Comparison of ENCODE assay signal across 8 cellular contexts in the genomic region with DNA sequence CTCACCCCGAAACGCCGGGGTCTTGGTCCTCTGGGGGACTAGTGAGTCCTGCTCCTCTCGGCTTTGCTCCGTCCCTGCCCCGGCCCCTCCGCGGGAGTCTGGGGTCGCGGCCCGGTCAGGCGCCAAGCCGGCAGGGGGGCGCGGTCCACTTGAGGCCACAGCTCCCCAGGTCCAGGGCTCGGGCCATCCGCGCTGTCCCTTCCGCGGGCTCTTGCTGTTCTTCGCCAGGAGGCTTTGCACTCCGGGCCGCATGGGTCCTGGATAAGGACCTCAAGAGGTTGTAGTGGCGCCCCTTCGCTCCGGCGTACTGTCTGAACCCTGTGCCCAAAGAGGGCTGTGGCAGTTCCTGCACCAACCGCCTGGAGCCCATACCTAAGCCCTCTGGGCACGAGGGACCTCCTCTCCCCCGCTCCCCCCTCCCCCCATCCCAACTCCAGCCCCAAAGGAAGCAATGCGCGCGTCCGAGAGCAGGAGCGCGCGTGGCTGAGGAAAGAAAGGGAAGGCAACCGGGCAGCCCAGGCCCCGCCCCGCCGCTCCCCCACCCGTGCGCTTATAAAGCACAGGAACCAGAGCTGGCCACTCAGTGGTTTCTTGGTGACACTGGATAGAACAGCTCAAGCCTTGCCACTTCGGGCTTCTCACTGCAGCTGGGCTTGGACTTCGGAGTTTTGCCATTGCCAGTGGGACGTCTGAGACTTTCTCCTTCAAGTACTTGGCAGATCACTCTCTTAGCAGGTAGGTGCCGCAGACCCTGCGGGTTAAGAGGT. TPM values are rescaled to one million over a fixed set of nuclear protein-coding genes. Genes with fewer than 3 reads are reported as not detected.
DNase-seq lines count a peak whose midpoint lies in the region; ATAC-seq and TF ChIP-seq lines count a peak whose summit lies in the region.

A gene with protein sequence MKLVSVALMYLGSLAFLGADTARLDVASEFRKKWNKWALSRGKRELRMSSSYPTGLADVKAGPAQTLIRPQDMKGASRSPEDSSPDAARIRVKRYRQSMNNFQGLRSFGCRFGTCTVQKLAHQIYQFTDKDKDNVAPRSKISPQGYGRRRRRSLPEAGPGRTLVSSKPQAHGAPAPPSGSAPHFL (plus strand): TSS at position 579 of the 767 bp plus-strand sequence. CDS start 628 bp downstream, outside the sequence.

- H3K9me3 Mint-ChIP-seq in MCF 10A (ENCODE audit: unreplicated experiment) = no peaks in the 10 kb centered on the region

- peak within 1 kb of the TSS; percentile 90 for H3K27ac Mint-ChIP-seq in MCF 10A (ENCODE audit: low read depth, unreplicated experiment)

- H3K4me1 ChIP-seq in iPS DF 6.9 (ENCODE audit: control insufficient read depth, insufficient read depth, low read length) (peaks cover 6% of the 10 kb centered on the region; the same call in 1 of the 2 replicates), rectal smooth muscle tissue (ENCODE audit: control insufficient read depth, insufficient read depth, low read length) (peaks cover 16% of the 10 kb centered on the region)

- POLR2A ChIA-PET in RWPE1 (lab: Yijun Ruan, JAX; ENCODE audit: low non-redundant PET) (interaction anchor here (0.6 to 1.8 kb wide), 7 partner anchors 14 to 731 kb away, joined by 3 to 6 read pairs (median 4); partner anchors contain the start of gene WEE1), MCF 10A (lab: Yijun Ruan, JAX) (interaction anchor here (0.6 to 10.8 kb wide), 55 partner anchors 9 to 1775 kb away, joined by 3 to 217 read pairs (median 6); partner anchors contain the start of genes CTR9, RNF141, SBF2 and ZNF143)

- BruUV-seq in MCF 10A (replicated peaks; lab: Mats Ljungman, UMichigan) = no TSS peak

- H3K27ac ChIP-seq in RWPE1 (peak within 1 kb of the TSS; percentile 94), iPS DF 6.9 (ENCODE audit: low read length) (no peak within 1 kb of the TSS), rectal smooth muscle tissue (ENCODE audit: low read depth, low read length) (peak within 1 kb of the TSS; percentile 82)

- TF ChIP-seq CTCF in RWPE1 (conservative IDR thresholded peaks at IDR 0.05; ENCODE audit: low read depth) (peak; percentile 72), MCF 10A (IDR thresholded peaks at IDR 0.05; ENCODE audit: unreplicated experiment) (peak; percentile 76)

- peak within 1 kb of the TSS; percentile 79 for H3K4me3 Mint-ChIP-seq in MCF 10A (ENCODE audit: unreplicated experiment)

- intact Hi-C loops in MCF 10A (cut with micrococcal nuclease) = loop anchor here (2.0 to 5.0 kb wide), 4 partner anchors 124 to 842 kb away; partner anchors contain the start of gene ZNF143

- peaks cover 41% of the 10 kb centered on the region for H3K4me1 Mint-ChIP-seq in MCF 10A (ENCODE audit: insufficient read depth, unreplicated experiment)

- H3K36me3 ChIP-seq in iPS DF 6.9 (ENCODE audit: control insufficient read depth, insufficient read depth, low read length) = peaks cover 3% of the 10 kb centered on the region; the same call in 1 of the 2 replicates
- no peaks in the 10 kb centered on the region for H3K36me3 ChIP-seq in rectal smooth muscle tissue (ENCODE audit: control insufficient read depth, insufficient read depth, low read length)

- H3K9me3 ChIP-seq in iPS DF 6.9 (ENCODE audit: control insufficient read depth, insufficient read depth, low read length) = no peaks in the 10 kb centered on the region

- H3K36me3 Mint-ChIP-seq in MCF 10A (ENCODE audit: insufficient read depth, unreplicated experiment) = peaks cover 39% of the 10 kb centered on the region

- DNase-seq in DMS153 treated with DMSO at 0.1 percent for 48 hours (lab: John Stamatoyannopoulos, UW; ENCODE audit: unreplicated experiment) (peak; percentile 80), HS-27A (ENCODE audit: low read depth) (peak; percentile 96), RWPE1 (ENCODE audit: low spot score) (peak; percentile 89), MCF 10A (ENCODE audit: unreplicated experiment) (peak; percentile 92), iPS DF 6.9 (ENCODE audit: low read depth, low spot score) (no peak)

- H3K27me3 Mint-ChIP-seq in MCF 10A (ENCODE audit: insufficient read depth, unreplicated experiment) = no peaks in the 10 kb centered on the region

- ATAC-seq in GM18868 (IDR thresholded peaks at IDR 0.05; ENCODE audit: unreplicated experiment) = no peak
- no peak for ATAC-seq in HG02938 (IDR thresholded peaks at IDR 0.05; ENCODE audit: unreplicated experiment)

- CTCF ChIA-PET in RWPE1 (lab: Yijun Ruan, JAX) (interaction anchor here (0.6 to 1.1 kb wide), 2 partner anchors 62 to 1817 kb away, joined by 3 to 4 read pairs; no protein-coding TSS in a partner anchor), MCF 10A (lab: Yijun Ruan, JAX) (interaction anchor here (0.6 to 5.9 kb wide), 23 partner anchors 10 to 731 kb away, joined by 3 to 56 read pairs (median 5); no protein-coding TSS in a partner anchor)

- H3K27me3 ChIP-seq in iPS DF 6.9 (ENCODE audit: control insufficient read depth, insufficient read depth, low read length) (peaks cover 5% of the 10 kb centered on the region; the same call in 1 of the 2 replicates), rectal smooth muscle tissue (ENCODE audit: control insufficient read depth, insufficient read depth, low read length) (no peaks in the 10 kb centered on the region)

- H3K4me3 ChIP-seq in iPS DF 6.9 (ENCODE audit: low read length) = peak within 1 kb of the TSS; percentile 75
- H3K4me3 ChIP-seq in rectal smooth muscle tissue (ENCODE audit: low read length) = peak within 1 kb of the TSS; percentile 87

- no CpG with 5 or more reads among the region's 48 CpGs for WGBS in iPS DF 6.9 (ENCODE audit: insufficient coverage, insufficient read length)

- peak within 1 kb of the TSS; percentile 47 for H3K9ac ChIP-seq in rectal smooth muscle tissue (ENCODE audit: low read length)

RNA-seq across cellular contexts. Expression of the gene that starts here (rescaled TPM):
- 8.7 and 10.6 TPM in 2 replicates for total RNA-seq in MCF 10A (2022)
